17 cellular contexts compared by ENCODE assay signal in genomic region chr5:39266442-39266841, GRCh38. TPM values are rescaled to one million over a fixed set of nuclear protein-coding genes. Genes with fewer than 3 reads are reported as not detected.
DNase-seq lines count a peak whose midpoint lies in the region; FAIRE-seq and TF ChIP-seq lines count a peak whose summit lies in the region.
"Had no signal": no experiment of that assay in that cellular context is flagged by ENCODE, and none has a peak within 500 bp of the region (broad histone marks: within the 10 kb centered on the region; RNA-seq: fewer than 3 reads in every experiment).

No MANE protein-coding gene starts in this region.

- peak; percentile 44 for FAIRE-seq in RCC 7860 (lab: Jason Lieb, UNC)

- peaks cover 0 to 6% (median 0%) of the 10 kb centered on the region in 3 donors for H3K27me3 Mint-ChIP-seq in immature natural killer cell (ENCODE audit: low read depth in 3 of 3)
- H3K27me3 Mint-ChIP-seq: activated naive CD8-positive, alpha-beta T cell treated with anti-CD3 and anti-CD28 coated beads, Interleukin-2, amount 10 ng/mL, durations not matched to agents 7 days and 5 days; memory B cell had no signal

- H3K4me1 Mint-ChIP-seq in immature natural killer cell: peaks cover 85 to 96% of the 10 kb centered on the region in 2 donors

- no peaks in the 10 kb centered on the region for H3K9me3 Mint-ChIP-seq in immature natural killer cell
- H3K9me3 Mint-ChIP-seq: activated naive CD8-positive, alpha-beta T cell treated with anti-CD3 and anti-CD28 coated beads, Interleukin-2, amount 10 ng/mL, durations not matched to agents 7 days and 5 days; memory B cell had no signal

- H3K4me3 Mint-ChIP-seq in immature natural killer cell: peak overlapping the region; percentile 61 to 84 (median 77)
- H3K4me3 Mint-ChIP-seq: activated naive CD8-positive, alpha-beta T cell treated with anti-CD3 and anti-CD28 coated beads, Interleukin-2, amount 10 ng/mL, durations not matched to agents 7 days and 5 days; memory B cell had no signal

- H3K27ac Mint-ChIP-seq in immature natural killer cell: peak overlapping the region; percentile 69 to 92 (median 84)
- H3K27ac Mint-ChIP-seq: memory B cell had no signal

- DNase-seq in AG08395 (ENCODE audit: low spot score): peak; percentile 46
- DNase-seq in GDM1 (lab: John Stamatoyannopoulos, UW): peak; percentile 15
- peak; percentile 58 for DNase-seq in RCC 7860 (ENCODE audit: low spot score)
- DNase-seq in immature natural killer cell: no peak
- no peak for DNase-seq in HuH-7 (ENCODE audit: low spot score)
- DNase-seq in NCI-H2196 treated with DMSO at 0.1 percent for 48 hours (lab: John Stamatoyannopoulos, UW; ENCODE audit: unreplicated experiment): no peak
- DNase-seq in GM13977 (ENCODE audit: low spot score): no peak
- no peak for DNase-seq in NCI-H526 treated with DMSO at 0.1 percent for 48 hours (lab: John Stamatoyannopoulos, UW)
- DNase-seq: activated CD4-positive, alpha-beta T cell treated with anti-CD3 and anti-CD28 coated beads for 4 hours; activated naive CD8-positive, alpha-beta T cell treated with anti-CD3 and anti-CD28 coated beads, Interleukin-2, amount 10 ng/mL, durations not matched to agents 7 days and 5 days; activated T-cell treated with anti-CD3 and anti-CD28 coated beads for 4 hours; effector memory CD4-positive, alpha-beta T cell; H7; NCI-H187; NCI-H748 treated with DMSO at 0.1 percent for 48 hours; stimulated activated naive CD4-positive, alpha-beta T cell had no signal

- TF ChIP-seq CTCF in GM13977 (IDR thresholded peaks at IDR 0.05; ENCODE audit: extremely low read depth, insufficient read depth, missing control alignments): no peak

- in situ Hi-C loops in GM13977 (cut with MboI; ENCODE audit: low pct_unique_long_range_greater_than_20kb, low sequenced_read_pairs, unreplicated experiment): no loop called here

- peaks cover 0 to 6% (median 5%) of the 10 kb centered on the region in 3 donors for H3K36me3 Mint-ChIP-seq in immature natural killer cell
- H3K36me3 Mint-ChIP-seq: activated naive CD8-positive, alpha-beta T cell treated with anti-CD3 and anti-CD28 coated beads, Interleukin-2, amount 10 ng/mL, durations not matched to agents 7 days and 5 days; memory B cell had no signal

RNA-seq across cellular contexts. Expression of gene FYB1, which starts 47.1 kb away (rescaled TPM):
- 100 to 1,000 TPM in 1 of 3 donors, 10 to 100 TPM in 2; 50.6 to 205 (median 80.2) TPM for polyA plus RNA-seq in immature natural killer cell

Comparison
In these comparisons a context has a peak if more than half of its experiments do, and no peak if none do; other contexts are left out.
1. DNase-seq: peak in AG08395 (single experiment), GDM1 (single experiment) and RCC 7860 (single experiment); none in immature natural killer cell (0 of 3), HuH-7 (single experiment), NCI-H2196 treated with DMSO at 0.1 percent for 48 hours (single experiment), GM13977 (single experiment) and NCI-H526 treated with DMSO at 0.1 percent for 48 hours (single experiment).